32 cellular contexts compared by ENCODE assay signal in genomic region chr1:5611855-5612254, GRCh38.
A peak's percentile ranks its signal among the peaks of the same experiment; 100 is the strongest.
DNase-seq lines count a peak whose midpoint lies in the region; ATAC-seq, FAIRE-seq and TF ChIP-seq lines count a peak whose summit lies in the region.
"Had no signal": no experiment of that assay in that cellular context is flagged by ENCODE, and none has a peak within 500 bp of the region (broad histone marks: within the 10 kb centered on the region; RNA-seq: fewer than 3 reads in every experiment).

No MANE protein-coding gene starts in this region.

- no peak for TF ChIP-seq CTCF in NB4 (IDR thresholded peaks at IDR 0.05; ENCODE audit: low read depth, low read length)
- no peak for TF ChIP-seq CTCF in bronchial epithelial cell (IDR thresholded peaks at IDR 0.05; ENCODE audit: insufficient read depth, low read length, severe bottlenecking)
- no peak for TF ChIP-seq CTCF in type B pancreatic cell (conservative IDR thresholded peaks at IDR 0.05)
- no peak for TF ChIP-seq CTCF in upper lobe of left lung (IDR thresholded peaks at IDR 0.05)

- H3K36me3 ChIP-seq in bronchial epithelial cell (ENCODE audit: control insufficient read depth, insufficient read depth, low read length) (no peaks in the 10 kb centered on the region), upper lobe of left lung (no peaks in the 10 kb centered on the region)
- H3K36me3 ChIP-seq: cardiac muscle cell, colonic mucosa, left ventricle myocardium inferior, SJCRH30 had no signal

- TF ChIP-seq POLR2A in NB4 (IDR thresholded peaks at IDR 0.05; ENCODE audit: extremely low read depth, insufficient read length) (no peak), upper lobe of left lung (IDR thresholded peaks at IDR 0.05) (no peak)

- peaks cover 7% of the 10 kb centered on the region for H3K27me3 Mint-ChIP-seq in type B pancreatic cell
- H3K27me3 Mint-ChIP-seq in stimulated activated memory B cell treated with anti-CD40 and anti-IgM and Interleukin-4, amounts not matched to agents 10 μg/mL and 1 μg/mL and 100 μg/mL, for 72 hours: peaks cover 8% of the 10 kb centered on the region

- no peaks in the 10 kb centered on the region for H3K4me1 Mint-ChIP-seq in type B pancreatic cell (ENCODE audit: unreplicated experiment)
- H3K4me1 Mint-ChIP-seq in stimulated activated memory B cell treated with anti-CD40 and anti-IgM and Interleukin-4, amounts not matched to agents 10 μg/mL and 1 μg/mL and 100 μg/mL, for 72 hours: no peaks in the 10 kb centered on the region
- H3K4me1 Mint-ChIP-seq: CD14-positive monocyte, immature natural killer cell had no signal

- peaks cover 0 to 4% (median 0%) of the 10 kb centered on the region in 4 donors for H3K9me3 ChIP-seq in upper lobe of left lung
- H3K9me3 ChIP-seq: colonic mucosa, SJCRH30 had no signal

- no peaks in the 10 kb centered on the region for H3K4me1 ChIP-seq in upper lobe of left lung
- H3K4me1 ChIP-seq: colonic mucosa, left ventricle myocardium inferior, SJCRH30 had no signal

- DNase-seq in NB4 (ENCODE audit: low read depth) (peak; percentile 11), bronchial epithelial cell (ENCODE audit: low read depth) (peak; percentile 22), islet precursor cell (peak; percentile 61), type B pancreatic cell (ENCODE audit: extremely low spot score, unreplicated experiment) (no peak), upper lobe of left lung (no peak)
- DNase-seq: activated CD4-positive, alpha-beta T cell treated with anti-CD3 and anti-CD28 coated beads, Interleukin-2, amount 50 U/mL, for 48 hours; activated CD4-positive, CD25-positive, alpha-beta regulatory T cell; Calu3; colonic mucosa; DND-41; effector memory CD4-positive, alpha-beta T cell; hypothalamus; immature natural killer cell; KBM-7; left ventricle myocardium inferior; NCI-H1436; NCI-H2107; NCI-H446; OCI-M1; SJCRH30; small intestine; stimulated activated CD4-positive, alpha-beta T cell treated with anti-CD3 and anti-CD28 coated beads, Interleukin-2, amount 100 ng/mL, for 24 hours; T-helper 1 cell; trophoblast cell had no signal

- 84 to 92% methylated on average over 3 of the region's 3 CpGs for WGBS in upper lobe of left lung, 2 donors

- H3K36me3 Mint-ChIP-seq in type B pancreatic cell: no peaks in the 10 kb centered on the region
- no peaks in the 10 kb centered on the region for H3K36me3 Mint-ChIP-seq in stimulated activated memory B cell treated with anti-CD40 and anti-IgM and Interleukin-4, amounts not matched to agents 10 μg/mL and 1 μg/mL and 100 μg/mL, for 72 hours
- H3K36me3 Mint-ChIP-seq: activated naive CD4-positive, alpha-beta T cell treated with anti-CD3 and anti-CD28 coated beads, Interleukin-2, amount 50 U/mL, for 72 hours; CD14-positive monocyte; immature natural killer cell; mesothelial cell of epicardium had no signal

- H3K27ac Mint-ChIP-seq in type B pancreatic cell: peak overlapping the region; percentile 37
- H3K27ac Mint-ChIP-seq in stimulated activated memory B cell treated with anti-CD40 and anti-IgM and Interleukin-4, amounts not matched to agents 10 μg/mL and 1 μg/mL and 100 μg/mL, for 72 hours: no peak overlapping the region
- H3K27ac Mint-ChIP-seq: activated naive CD4-positive, alpha-beta T cell treated with anti-CD3 and anti-CD28 coated beads, Interleukin-2, amount 50 U/mL, for 72 hours; CD14-positive monocyte; immature natural killer cell; mesothelial cell of epicardium; natural killer cell treated with Interleukin-12 subunit alpha and Interleukin-12 subunit beta and Interleukin-15 and Interleukin-18, amount 100 ng/mL, for 72 hours had no signal

- no peak for FAIRE-seq in bronchial epithelial cell (lab: Jason Lieb, UNC)
- FAIRE-seq: GM18507, small intestine had no signal

- H3K4me3 ChIP-seq in NB4 (ENCODE audit: low read depth, low read length): no peak overlapping the region
- H3K4me3 ChIP-seq in bronchial epithelial cell (ENCODE audit: low read depth, low read length): no peak overlapping the region
- no peak overlapping the region for H3K4me3 ChIP-seq in upper lobe of left lung
- H3K4me3 ChIP-seq: cardiac muscle cell, colonic mucosa, left ventricle myocardium inferior, SJCRH30 had no signal

- peaks cover 6% of the 10 kb centered on the region for H3K9me3 Mint-ChIP-seq in type B pancreatic cell
- H3K9me3 Mint-ChIP-seq in stimulated activated memory B cell treated with anti-CD40 and anti-IgM and Interleukin-4, amounts not matched to agents 10 μg/mL and 1 μg/mL and 100 μg/mL, for 72 hours: peaks cover 7% of the 10 kb centered on the region
- H3K9me3 Mint-ChIP-seq: natural killer cell treated with Interleukin-12 subunit alpha and Interleukin-12 subunit beta and Interleukin-15 and Interleukin-18, amount 100 ng/mL, for 72 hours had no signal

- no peak overlapping the region for H3K27ac ChIP-seq in upper lobe of left lung
- H3K27ac ChIP-seq: cardiac muscle cell, colonic mucosa, left ventricle myocardium inferior, SJCRH30 had no signal

- H3K27me3 ChIP-seq in bronchial epithelial cell (ENCODE audit: control insufficient read depth, insufficient read depth, low read length) (no peaks in the 10 kb centered on the region), upper lobe of left lung (no peaks in the 10 kb centered on the region)
- H3K27me3 ChIP-seq: cardiac muscle cell, colonic mucosa had no signal

- TF ChIP-seq EP300 in upper lobe of left lung (IDR thresholded peaks at IDR 0.05): no peak

- no peak overlapping the region for H3K4me3 Mint-ChIP-seq in type B pancreatic cell
- H3K4me3 Mint-ChIP-seq in stimulated activated memory B cell treated with anti-CD40 and anti-IgM and Interleukin-4, amounts not matched to agents 10 μg/mL and 1 μg/mL and 100 μg/mL, for 72 hours: no peak overlapping the region
- H3K4me3 Mint-ChIP-seq: immature natural killer cell; mesothelial cell of epicardium; natural killer cell treated with Interleukin-12 subunit alpha and Interleukin-12 subunit beta and Interleukin-15 and Interleukin-18, amount 100 ng/mL, for 72 hours had no signal

- ATAC-seq in upper lobe of left lung (ENCODE audit: low FRiP score in 2 of 2) (no peak), GM21576 (IDR thresholded peaks at IDR 0.05; ENCODE audit: unreplicated experiment) (no peak)
- no peak for ATAC-seq in stimulated activated memory B cell treated with anti-CD40 and anti-IgM and Interleukin-4, amounts not matched to agents 10 μg/mL and 1 μg/mL and 100 μg/mL, for 72 hours
- ATAC-seq: natural killer cell treated with Interleukin-12 subunit alpha and Interleukin-12 subunit beta and Interleukin-15 and Interleukin-18, amount 100 ng/mL, for 72 hours had no signal

Comparison
In these comparisons a context has a peak if more than half of its experiments do, and no peak if none do; other contexts are left out.
1. DNase-seq: peak in NB4 (single experiment), bronchial epithelial cell (single experiment) and islet precursor cell (single experiment); none in type B pancreatic cell (single experiment) and upper lobe of left lung (0 of 2).